1 cellular context compared by ENCODE assay signal in genomic region chrX:53048169-53049126, GRCh38.
TF ChIP-seq lines count a peak whose summit lies in the region.

Gene GPR173, plus strand, starts transcription at chrX:53048789. Its CDS starts 27,833 bp downstream, at chrX:53076622.

TF ChIP-seq in HEK293, 187 proteins besides CTCF, POLR2A, EP300 and RAD21 (continued from another document):
- TF ChIP-seq ZBTB11 (tag by site-specific recombination; conservative IDR thresholded peaks at IDR 0.05; ENCODE audit: low read depth) (peak; percentile 46; the same call in 1 of the 2 replicates), KLF1 (tag by site-specific recombination; IDR thresholded peaks at IDR 0.05) (peak; percentile 75), ZNF621 (tag by site-specific recombination; IDR thresholded peaks at IDR 0.05) (no peak), ZXDB (tag by site-specific recombination; IDR thresholded peaks at IDR 0.05) (peak; percentile 75), GLIS1 (tag by site-specific recombination; IDR thresholded peaks at IDR 0.05) (peak; percentile 10; the same call in 1 of the 2 replicates), ZNF138 (tag by site-specific recombination; IDR thresholded peaks at IDR 0.05; ENCODE audit: borderline replicate concordance) (no peak), ZBTB20 (tag by site-specific recombination; IDR thresholded peaks at IDR 0.05) (peak; percentile 51; the same call in 1 of the 2 replicates), ZFHX2 (tag by site-specific recombination; conservative IDR thresholded peaks at IDR 0.05) (0 out of 2 replicates have a peak, but pooled peaks have one; percentile 26), ZBTB17 (tag by site-specific recombination; IDR thresholded peaks at IDR 0.05) (0 out of 2 replicates have a peak, but pooled peaks have one; percentile 27), WT1 (tag by site-specific recombination; IDR thresholded peaks at IDR 0.05) (peak; percentile 60), ZNF398 (tag by site-specific recombination; IDR thresholded peaks at IDR 0.05) (peak; percentile 79), SP3 (tag by site-specific recombination; IDR thresholded peaks at IDR 0.05) (peak; percentile 94), GFI1B (tag by site-specific recombination; IDR thresholded peaks at IDR 0.05) (no peak), KLF17 (tag by site-specific recombination; IDR thresholded peaks at IDR 0.05) (peak; percentile 83), ZNF280D (tag by site-specific recombination; IDR thresholded peaks at IDR 0.05) (no peak), ZNF112 (tag by site-specific recombination; IDR thresholded peaks at IDR 0.05) (no peak), ZNF335 (tag by site-specific recombination; conservative IDR thresholded peaks at IDR 0.05) (peak; percentile 73), GLIS2 (tag by site-specific recombination; IDR thresholded peaks at IDR 0.05) (peak; percentile 42; the same call in 1 of the 2 replicates)
